ENCODE assay signal across 2 cellular contexts in the genomic region with DNA sequence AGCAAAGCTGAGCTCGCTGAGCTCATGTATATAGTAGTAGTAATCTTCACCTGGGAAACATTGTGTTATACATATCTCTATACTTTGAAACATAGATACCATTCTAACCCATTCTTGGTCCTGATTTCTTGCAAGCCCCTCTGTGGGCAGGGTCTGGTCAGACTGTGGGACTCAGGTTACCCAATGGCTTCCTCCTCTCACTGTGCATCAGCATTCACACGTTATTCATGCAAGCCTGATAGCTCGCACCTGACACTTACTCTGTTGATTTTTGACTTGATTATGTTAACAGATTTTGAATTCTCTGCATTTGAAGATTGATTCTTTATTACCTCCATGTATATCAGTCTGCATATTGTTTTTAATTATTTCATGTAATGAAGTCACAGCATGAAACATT.
TF ChIP-seq lines count a peak whose summit lies in the region.

No MANE protein-coding gene starts in this region.

TF ChIP-seq in liver, 16 proteins besides CTCF, POLR2A, EP300 and RAD21:
- peak; percentile 37 for TF ChIP-seq TAF1 (conservative IDR thresholded peaks at IDR 0.05)
- TF ChIP-seq FOXA2 (IDR thresholded peaks at IDR 0.05): no peak
- TF ChIP-seq FOXA1 (IDR thresholded peaks at IDR 0.05): no peak
- TF ChIP-seq, protein P1, sequence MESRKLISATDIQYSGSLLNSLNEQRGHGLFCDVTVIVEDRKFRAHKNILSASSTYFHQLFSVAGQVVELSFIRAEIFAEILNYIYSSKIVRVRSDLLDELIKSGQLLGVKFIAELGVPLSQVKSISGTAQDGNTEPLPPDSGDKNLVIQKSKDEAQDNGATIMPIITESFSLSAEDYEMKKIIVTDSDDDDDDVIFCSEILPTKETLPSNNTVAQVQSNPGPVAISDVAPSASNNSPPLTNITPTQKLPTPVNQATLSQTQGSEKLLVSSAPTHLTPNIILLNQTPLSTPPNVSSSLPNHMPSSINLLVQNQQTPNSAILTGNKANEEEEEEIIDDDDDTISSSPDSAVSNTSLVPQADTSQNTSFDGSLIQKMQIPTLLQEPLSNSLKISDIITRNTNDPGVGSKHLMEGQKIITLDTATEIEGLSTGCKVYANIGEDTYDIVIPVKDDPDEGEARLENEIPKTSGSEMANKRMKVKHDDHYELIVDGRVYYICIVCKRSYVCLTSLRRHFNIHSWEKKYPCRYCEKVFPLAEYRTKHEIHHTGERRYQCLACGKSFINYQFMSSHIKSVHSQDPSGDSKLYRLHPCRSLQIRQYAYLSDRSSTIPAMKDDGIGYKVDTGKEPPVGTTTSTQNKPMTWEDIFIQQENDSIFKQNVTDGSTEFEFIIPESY (IDR thresholded peaks at IDR 0.05): no peak
- TF ChIP-seq YY1 (IDR thresholded peaks at IDR 0.05): peak; percentile 48
- TF ChIP-seq, protein P2, sequence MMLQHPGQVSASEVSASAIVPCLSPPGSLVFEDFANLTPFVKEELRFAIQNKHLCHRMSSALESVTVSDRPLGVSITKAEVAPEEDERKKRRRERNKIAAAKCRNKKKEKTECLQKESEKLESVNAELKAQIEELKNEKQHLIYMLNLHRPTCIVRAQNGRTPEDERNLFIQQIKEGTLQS (IDR thresholded peaks at IDR 0.05): no peak
- no peak for TF ChIP-seq HNF4G (IDR thresholded peaks at IDR 0.05)
- peak in 1 of 2 donors; percentile 63 for TF ChIP-seq HNF4A (conservative IDR thresholded peaks at IDR 0.05)
- TF ChIP-seq EGR1 (IDR thresholded peaks at IDR 0.05; ENCODE audit: low read depth in 2 of 2): no peak

TF ChIP-seq in HepG2, 621 proteins besides CTCF, POLR2A, EP300 and RAD21:
- TF ChIP-seq ZNF670 (CRISPR knock-in tag; IDR thresholded peaks at IDR 0.05; ENCODE audit: borderline replicate concordance) (no peak), NFIB (CRISPR knock-in tag; IDR thresholded peaks at IDR 0.05; ENCODE audit: borderline replicate concordance) (no peak), TCF7 (IDR thresholded peaks at IDR 0.05; ENCODE audit: low read depth) (no peak), ZNF567 (CRISPR knock-in tag; IDR thresholded peaks at IDR 0.05; ENCODE audit: borderline replicate concordance) (no peak), ATM (IDR thresholded peaks at IDR 0.05; ENCODE audit: borderline replicate concordance) (no peak), ISX (CRISPR knock-in tag; conservative IDR thresholded peaks at IDR 0.05) (no peak)
- TF ChIP-seq, protein P3, sequence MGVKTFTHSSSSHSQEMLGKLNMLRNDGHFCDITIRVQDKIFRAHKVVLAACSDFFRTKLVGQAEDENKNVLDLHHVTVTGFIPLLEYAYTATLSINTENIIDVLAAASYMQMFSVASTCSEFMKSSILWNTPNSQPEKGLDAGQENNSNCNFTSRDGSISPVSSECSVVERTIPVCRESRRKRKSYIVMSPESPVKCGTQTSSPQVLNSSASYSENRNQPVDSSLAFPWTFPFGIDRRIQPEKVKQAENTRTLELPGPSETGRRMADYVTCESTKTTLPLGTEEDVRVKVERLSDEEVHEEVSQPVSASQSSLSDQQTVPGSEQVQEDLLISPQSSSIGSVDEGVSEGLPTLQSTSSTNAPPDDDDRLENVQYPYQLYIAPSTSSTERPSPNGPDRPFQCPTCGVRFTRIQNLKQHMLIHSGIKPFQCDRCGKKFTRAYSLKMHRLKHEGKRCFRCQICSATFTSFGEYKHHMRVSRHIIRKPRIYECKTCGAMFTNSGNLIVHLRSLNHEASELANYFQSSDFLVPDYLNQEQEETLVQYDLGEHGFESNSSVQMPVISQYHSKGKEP (CRISPR knock-in tag; IDR thresholded peaks at IDR 0.05): no peak
